ENCODE assay signal across 8 cellular contexts in genomic region chr2:206443735-206444527, GRCh38. TPM values are rescaled to one million over a fixed set of nuclear protein-coding genes. Genes with fewer than 3 reads are reported as not detected.
DNase-seq lines count a peak whose midpoint lies in the region; ATAC-seq, FAIRE-seq and TF ChIP-seq lines count a peak whose summit lies in the region.

No MANE protein-coding gene starts in this region.

- H3K9me3 ChIP-seq in K562 (replicated peaks; ENCODE audit: control insufficient read depth, insufficient read depth, low read depth, low read length) (no peaks in the 10 kb centered on the region), iPS-20b (ENCODE audit: insufficient read depth, low read depth, low read length) (no peaks in the 10 kb centered on the region), small intestine (ENCODE audit: control insufficient read depth, low read depth) (no peaks in the 10 kb centered on the region)

- no peak overlapping the region for H3K27ac ChIP-seq in K562 (ENCODE audit: extremely low read depth, low read depth, low read length)
- H3K27ac ChIP-seq in iPS-20b (ENCODE audit: low read length), result no peak overlapping the region
- no peak overlapping the region for H3K27ac ChIP-seq in small intestine (ENCODE audit: low read depth in 1 of 2, low read length in 1 of 2)

- no TSS peak for BruUV-seq in K562 (replicated peaks; lab: Mats Ljungman, UMichigan)

- FAIRE-seq in K562 (lab: Jason Lieb, UNC), result no peak
- no peak for FAIRE-seq in small intestine (lab: Jason Lieb, UNC)

- no peak for TF ChIP-seq CTCF in K562 (IDR thresholded peaks at IDR 0.05 in 2 of 3, conservative IDR thresholded peaks at IDR 0.05 in 1 of 3; ENCODE audit: insufficient read depth in 2 of 3, low read depth in 1 of 3, low read length in 3 of 3)

- intact Hi-C loops in K562 (cut with micrococcal nuclease), result no loop called here

- H3K4me2 ChIP-seq in K562 (ENCODE audit: insufficient read depth, low read length), result no peak overlapping the region

- POLR2A ChIA-PET in K562 (lab: Yijun Ruan, JAX), result no interaction called here

- H3K4me3 ChIP-seq in H7 (ENCODE audit: insufficient read depth, low read depth, low read length), result peak overlapping the region; percentile 71
- H3K4me3 ChIP-seq in K562, result no peak overlapping the region
- peak overlapping the region; percentile 82 for H3K4me3 ChIP-seq in iPS-20b (ENCODE audit: low read length)
- H3K4me3 ChIP-seq in small intestine (ENCODE audit: low read depth in 1 of 2, low read length in 2 of 2), result peak overlapping the region; percentile 26 to 50

- no peaks in the 10 kb centered on the region for H3K79me2 ChIP-seq in K562 (ENCODE audit: control insufficient read depth, insufficient read depth, low read length)

- CTCF ChIA-PET in K562 (lab: Yijun Ruan, JAX; ENCODE audit: low intra/inter-chr PET ratio), result no interaction called here

- WGBS in K562 (ENCODE audit: insufficient coverage, low coverage, missing lambda C conversion rate), result 13% methylated on average over 11 of the region's 77 CpGs
- 2 to 9% (median 6%) methylated on average over 34 to 77 of the region's 77 CpGs for WGBS in small intestine, 3 donors

- in situ Hi-C loops in K562 (cut with MboI), result no loop called here

- TF ChIP-seq POLR2A in K562 (conservative IDR thresholded peaks at IDR 0.05), result no peak

- no peaks in the 10 kb centered on the region for H3K9me1 ChIP-seq in K562 (ENCODE audit: control insufficient read depth, insufficient read depth, low read length)

- peaks cover 0 to 10% of the 10 kb centered on the region in 2 experiments; a peak in 2 of 5 replicates for H3K4me1 ChIP-seq in K562 (replicated peaks in 1 of 2; ENCODE audit: control insufficient read depth in 2 of 2, insufficient read depth in 2 of 2, low read length in 2 of 2)
- H3K4me1 ChIP-seq in iPS-20b (ENCODE audit: insufficient read depth, low read length), result peaks cover 26% of the 10 kb centered on the region; the same call in 1 of the 2 replicates
- H3K4me1 ChIP-seq in small intestine (ENCODE audit: control insufficient read depth in 2 of 2, insufficient read depth in 1 of 2, low read depth in 1 of 2, low read length in 1 of 2), result peaks cover 0 to 2% of the 10 kb centered on the region in 2 donors

- DNase-seq in NCI-H2171 treated with DMSO at 0.1 percent for 48 hours (lab: John Stamatoyannopoulos, UW) (peak; percentile 30), NCI-H2171 (lab: John Stamatoyannopoulos, UW) (no peak), H7 (peak; percentile 33), NCI-H510A (lab: John Stamatoyannopoulos, UW) (peak; percentile 21), K562 (ENCODE audit: extremely low read depth in 1 of 4, low spot score in 3 of 4) (peak in 2 of 4 experiments; percentile 3 to 12), small intestine (no peak)

- H3K36me3 ChIP-seq in H7 (replicated peaks; ENCODE audit: control insufficient read depth, insufficient read depth, low read length), result no peaks in the 10 kb centered on the region
- no peaks in the 10 kb centered on the region for H3K36me3 ChIP-seq in K562 (ENCODE audit: control insufficient read depth, insufficient read depth, low read length)
- H3K36me3 ChIP-seq in iPS-20b (ENCODE audit: insufficient read depth, low read depth, low read length), result no peaks in the 10 kb centered on the region
- no peaks in the 10 kb centered on the region for H3K36me3 ChIP-seq in small intestine (ENCODE audit: control insufficient read depth in 2 of 2, insufficient read depth in 2 of 2, low read length in 2 of 2)

- TF ChIP-seq RAD21 in K562 (CRISPR knock-in tag; conservative IDR thresholded peaks at IDR 0.05 in 1 of 2, IDR thresholded peaks at IDR 0.05 in 1 of 2), result no peak

- TF ChIP-seq EP300 in K562 (IDR thresholded peaks at IDR 0.05; ENCODE audit: low read length), result no peak

- H4K20me1 ChIP-seq in K562 (replicated peaks; ENCODE audit: control insufficient read depth, insufficient read depth, low read length), result 0 out of 2 replicates have a peak, but pooled peaks cover 2% of the 10 kb centered on the region

- H3K9ac ChIP-seq in K562 (ENCODE audit: insufficient read depth in 1 of 2, low read depth in 2 of 2, low read length in 2 of 2), result no peak overlapping the region
- H3K9ac ChIP-seq in iPS-20b (ENCODE audit: low read depth, low read length), result peak overlapping the region; percentile 74; the same call in 1 of the 2 replicates

- peaks cover 24% of the 10 kb centered on the region for H3K27me3 ChIP-seq in H7 (ENCODE audit: control insufficient read depth, insufficient read depth, low read length)
- H3K27me3 ChIP-seq in K562 (ENCODE audit: control insufficient read depth in 2 of 2, insufficient read depth in 2 of 2, low read length in 2 of 2), result peaks cover 4 to 19% of the 10 kb centered on the region in 2 experiments; a peak in 4 of 5 replicates
- peaks cover 36% of the 10 kb centered on the region for H3K27me3 ChIP-seq in iPS-20b (ENCODE audit: insufficient read depth, low read length)
- peaks cover 9 to 22% of the 10 kb centered on the region in 2 donors for H3K27me3 ChIP-seq in small intestine (ENCODE audit: control insufficient read depth in 2 of 2, insufficient read depth in 2 of 2, low read length in 2 of 2)

- no peak overlapping the region for H2AFZ ChIP-seq in K562 (ENCODE audit: low read depth, low read length)

- ATAC-seq in K562 (peak; percentile 41; the same call in 2 of the 3 replicates), GM21737 (IDR thresholded peaks at IDR 0.05; ENCODE audit: unreplicated experiment) (no peak)

TF ChIP-seq in K562, 482 proteins besides CTCF, POLR2A, EP300 and RAD21:
- TF ChIP-seq NCOA6 (IDR thresholded peaks at IDR 0.05), result no peak
- TF ChIP-seq UBTF (IDR thresholded peaks at IDR 0.05; ENCODE audit: borderline replicate concordance in 1 of 2, low read depth in 2 of 2, low read length in 2 of 2), result peak in 1 of 2 experiments; percentile 22; a peak in 1 of 4 replicates

RNA-seq across cellular contexts. Expression of gene ADAM23, which starts 0.6 kb away (rescaled TPM):
- 5.8 and 6.1 TPM in 2 replicates for total RNA-seq in H7 (2014; rRNA removed; shearing (Covaris generic))
- total RNA-seq in K562 (2011; cell fraction: chromatin; rRNA removed; ENCODE audit: low replicate concordance), result not detected in 2 replicates
- total RNA-seq in K562 (2011; cell fraction: nucleolus; rRNA removed), result not detected in 2 replicates
- total RNA-seq in K562 (2011; cell fraction: nucleoplasm; rRNA removed), result not detected in 2 replicates
- not detected in 2 replicates for total RNA-seq in K562 (2014; rRNA removed)
- not detected in 2 replicates for total RNA-seq in K562 (2014; rRNA removed; fragmentation: Illumina TruSeq; extraction: Trizol)
- total RNA-seq in K562 (2015; rRNA removed; fragmentation: Illumina TruSeq; extraction: Trizol), result not detected in 2 replicates
- 0.02 and 0.16 TPM in 2 replicates for total RNA-seq in K562 (2021)
- not detected in 2 replicates for polyA plus RNA-seq in K562 (2011; rRNA removed)
- polyA plus RNA-seq in K562 (2011; cell fraction: cytosol; rRNA removed), result not detected in 2 replicates
- polyA plus RNA-seq in K562 (2011; cell fraction: nucleus; rRNA removed), result not detected in 2 replicates
- not detected in 2 replicates for polyA plus RNA-seq in K562 (2012)
- polyA plus RNA-seq in K562 (2014; fragmentation: Illumina TruSeq; extraction: Trizol), result not detected in 2 replicates
- polyA plus RNA-seq in K562 (2014; fragmentation: Nextera tagmentation; extraction: Ambion mirVana), result not detected
- polyA plus RNA-seq in K562 (2014; rRNA removed), result not detected in 2 replicates
- polyA minus RNA-seq in K562 (2011; rRNA and poly(A)+ RNA removed), result not detected in 2 replicates
- polyA minus RNA-seq in K562 (2011; cell fraction: cytosol; rRNA and poly(A)+ RNA removed), result not detected in 2 replicates
- not detected in 2 replicates for polyA minus RNA-seq in K562 (2011; cell fraction: nucleus; rRNA and poly(A)+ RNA removed)
- polyA plus RNA-seq in small intestine, result 1 to 10 TPM in 1 of 3 donors, under 1 TPM in 1, not detected in 1; 0.27 to 1.4 TPM

Comparison
In these comparisons a context has a peak if more than half of its experiments do, and no peak if none do; other contexts are left out.
1. DNase-seq: peak in NCI-H2171 treated with DMSO at 0.1 percent for 48 hours (single experiment), H7 (single experiment) and NCI-H510A (single experiment); none in NCI-H2171 (single experiment) and small intestine (single experiment).